Comparison of ENCODE assay signal across 26 cellular contexts in the genomic region with DNA sequence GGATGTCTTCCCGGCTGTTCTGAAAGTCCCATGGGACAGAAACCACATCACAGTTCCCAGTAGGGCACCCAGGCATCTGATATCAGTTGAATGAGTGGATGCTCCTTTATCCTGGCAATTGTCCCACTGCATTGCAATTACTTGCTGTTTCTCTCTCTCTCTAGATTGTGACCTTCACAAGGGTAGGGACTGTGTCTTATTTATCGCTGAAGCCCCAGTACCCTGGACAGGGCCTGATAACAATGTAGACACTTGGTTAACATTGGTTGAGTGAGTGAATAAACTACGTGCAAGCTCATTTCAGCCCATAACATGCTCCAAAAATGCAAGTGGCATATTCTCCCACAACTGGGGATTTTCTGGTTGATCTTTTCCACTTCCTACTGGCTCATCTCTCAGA.
"Had no signal": no experiment of that assay in that cellular context is flagged by ENCODE, and none has a peak within 500 bp of the region (broad histone marks: within the 10 kb centered on the region; RNA-seq: fewer than 3 reads in every experiment).

No MANE protein-coding gene starts in this region.

- H3K27ac Mint-ChIP-seq: endodermal cell; memory B cell; mesothelial cell of epicardium; natural killer cell; stimulated activated effector memory CD8-positive, alpha-beta T cell treated with anti-CD3 and anti-CD28 coated beads, Interleukin-12 subunit alpha, Interleukin-12 subunit beta, amount 100 ng/mL, for 72 hours had no signal

- ATAC-seq: foreskin keratinocyte; left lobe of liver; lower lobe of right lung; natural killer cell; stimulated activated effector memory CD8-positive, alpha-beta T cell treated with anti-CD3 and anti-CD28 coated beads, Interleukin-12 subunit alpha, Interleukin-12 subunit beta, amount 100 ng/mL, for 72 hours; stimulated activated naive CD8-positive, alpha-beta T cell treated with anti-CD3 and anti-CD28 coated beads, Interleukin-15, Interleukin-2, amounts not matched to agents 100 U/mL and 50 U/mL, for 24 hours; upper lobe of right lung had no signal

- H2AFZ ChIP-seq: hepatocyte had no signal

- H3K36me3 Mint-ChIP-seq: memory B cell; natural killer cell; stimulated activated effector memory CD8-positive, alpha-beta T cell treated with anti-CD3 and anti-CD28 coated beads, Interleukin-12 subunit alpha, Interleukin-12 subunit beta, amount 100 ng/mL, for 72 hours had no signal

- H3K4me3 ChIP-seq: coronary artery, hepatocyte, lower lobe of right lung, sigmoid colon, suprapubic skin, tibial nerve, upper lobe of right lung, vagina had no signal

- H3K4me1 Mint-ChIP-seq: memory B cell; natural killer cell; stimulated activated effector memory CD8-positive, alpha-beta T cell treated with anti-CD3 and anti-CD28 coated beads, Interleukin-12 subunit alpha, Interleukin-12 subunit beta, amount 100 ng/mL, for 72 hours had no signal

- H3K79me2 ChIP-seq: hepatocyte had no signal

- DNase-seq: effector CD4-positive, alpha-beta T cell; endodermal cell; erythroblast; head of caudate nucleus; islet precursor cell; lower lobe of right lung; natural killer cell; posterior cingulate gyrus; sigmoid colon; small intestine; stimulated activated CD4-positive, alpha-beta T cell treated with anti-CD3 and anti-CD28 coated beads, Interleukin-12 subunit alpha, Interleukin-12 subunit beta, amount 100 ng/mL, for 4 hours; stimulated activated CD4-positive, alpha-beta T cell treated with anti-CD3 and anti-CD28 coated beads, Interleukin-4, amount 100 ng/mL, for 1 hour; stimulated activated CD8-positive, alpha-beta memory T cell treated with anti-CD3 and anti-CD28 coated beads, Interleukin-4, amount 100 ng/mL, for 48 hours; stimulated activated naive CD8-positive, alpha-beta T cell treated with anti-CD3 and anti-CD28 coated beads, Interleukin-15, Interleukin-2, amounts not matched to agents 100 U/mL and 50 U/mL, for 24 hours; upper lobe of right lung had no signal

- H3K4me3 Mint-ChIP-seq: endodermal cell; memory B cell; mesothelial cell of epicardium; natural killer cell; neural crest cell; stimulated activated effector memory CD8-positive, alpha-beta T cell treated with anti-CD3 and anti-CD28 coated beads, Interleukin-12 subunit alpha, Interleukin-12 subunit beta, amount 100 ng/mL, for 72 hours had no signal

- H3K27me3 ChIP-seq: foreskin keratinocyte, hepatocyte, sigmoid colon, suprapubic skin, tibial nerve, upper lobe of right lung, vagina had no signal

- H3K4me2 ChIP-seq: hepatocyte had no signal

- H3K9me3 ChIP-seq: lower lobe of right lung, sigmoid colon, suprapubic skin, tibial nerve, upper lobe of right lung, vagina had no signal

- H3K36me3 ChIP-seq: lower lobe of right lung, sigmoid colon, suprapubic skin, tibial nerve, upper lobe of right lung, vagina had no signal

- H3K9me3 Mint-ChIP-seq: endodermal cell; memory B cell; mesothelial cell of epicardium; natural killer cell; neural crest cell; stimulated activated effector memory CD8-positive, alpha-beta T cell treated with anti-CD3 and anti-CD28 coated beads, Interleukin-12 subunit alpha, Interleukin-12 subunit beta, amount 100 ng/mL, for 72 hours had no signal

- H3K4me1 ChIP-seq: foreskin keratinocyte, lower lobe of right lung, sigmoid colon, suprapubic skin, tibial nerve, upper lobe of right lung, vagina had no signal

- H3K27ac ChIP-seq: coronary artery, foreskin keratinocyte, hepatocyte, lower lobe of right lung, sigmoid colon, suprapubic skin, tibial nerve, upper lobe of right lung, vagina had no signal
